Comparison of ENCODE assay signal across 34 cellular contexts in genomic region chr13:107811233-107811632, GRCh38.
"Had no signal": no experiment of that assay in that cellular context is flagged by ENCODE, and none has a peak within 500 bp of the region (broad histone marks: within the 10 kb centered on the region; RNA-seq: fewer than 3 reads in every experiment).

No MANE protein-coding gene starts in this region.

- H3K36me3 ChIP-seq: adrenal gland, brain microvascular endothelial cell had no signal

- FAIRE-seq: astrocyte, colon, TTC549 had no signal

- H3K27me3 ChIP-seq: adrenal gland, body of pancreas, brain microvascular endothelial cell, breast epithelium had no signal

- H3K4me1 ChIP-seq: adrenal gland, body of pancreas, breast epithelium had no signal

- H3K27ac ChIP-seq: adrenal gland, body of pancreas, brain microvascular endothelial cell, breast epithelium, VCaP had no signal

- H3K4me3 ChIP-seq: adrenal gland, body of pancreas, breast epithelium had no signal

- DNase-seq: activated B cell treated with CpG ODN at 0.5 μM for 24 hours; activated CD4-positive, alpha-beta memory T cell treated with anti-CD3 and anti-CD28 coated beads for 36 hours; activated CD4-positive, alpha-beta T cell treated with anti-CD3 and anti-CD28 coated beads for 4 hours; activated CD4-positive, alpha-beta T cell treated with anti-CD3 and anti-CD28 coated beads, Interleukin-2, amount 10 ng/mL, durations not matched to agents 24 days and 14 days; activated CD4-positive, alpha-beta T cell treated with anti-CD3 and anti-CD28 coated beads, Interleukin-2, amount 50 U/mL, for 1 hour; activated CD4-positive, alpha-beta T cell treated with anti-CD3 and anti-CD28 coated beads, Interleukin-2, amount 50 U/mL, for 4 hours; activated CD4-positive, CD25-positive, alpha-beta regulatory T cell treated with anti-CD3 and anti-CD28 coated beads, Interleukin-2, amount 50 U/mL, for 72 hours; activated CD8-positive, alpha-beta memory T cell treated with anti-CD3 and anti-CD28 coated beads, Interleukin-2, amount 50 U/mL, for 4 hours; activated CD8-positive, alpha-beta T cell treated with anti-CD3 and anti-CD28 coated beads for 36 hours; activated effector memory CD4-positive, alpha-beta T cell treated with anti-CD3 and anti-CD28 coated beads, Interleukin-2, amount 50 U/mL, for 16 hours; activated gamma-delta T cell treated with Interleukin-2 at 50 U/mL for 16 hours; activated naive CD4-positive, alpha-beta T cell; activated naive CD4-positive, alpha-beta T cell treated with anti-CD3 and anti-CD28 coated beads for 36 hours; activated naive CD4-positive, alpha-beta T cell treated with anti-CD3 and anti-CD28 coated beads, Interleukin-2, amount 50 U/mL, for 16 hours; activated naive CD8-positive, alpha-beta T cell treated with anti-CD3 and anti-CD28 coated beads for 36 hours; activated T-cell treated with anti-CD3 and anti-CD28 coated beads for 4 hours; activated T-cell treated with anti-CD3 and anti-CD28 coated beads, Interleukin-2, amount 50 U/mL, for 1 hour; activated T-cell treated with anti-CD3 and anti-CD28 coated beads, Interleukin-2, amount 50 U/mL, for 4 hours; activated T-cell treated with anti-CD3 and anti-CD28 coated beads, Interleukin-2, amount 50 U/mL, for 72 hours; adrenal gland; amniotic stem cell; aorta; body of pancreas; brain microvascular endothelial cell; central memory CD4-positive, alpha-beta T cell; T-helper 2 cell; T-helper 9 cell had no signal

- H3K9me3 ChIP-seq: adrenal gland, body of pancreas, breast epithelium had no signal

- ATAC-seq: activated CD8-positive, alpha-beta T cell treated with anti-CD3 and anti-CD28 coated beads for 36 hours; activated naive CD4-positive, alpha-beta T cell treated with anti-CD3 and anti-CD28 coated beads, Interleukin-2, amount 50 U/mL, for 72 hours; activated T-cell treated with anti-CD3 and anti-CD28 coated beads, Interleukin-2, amount 50 U/mL, for 4 hours; activated T-cell treated with anti-CD3 and anti-CD28 coated beads, Interleukin-2, amount 50 U/mL, for 72 hours; activated T-helper 17 cell treated with anti-CD3 and anti-CD28 coated beads, Interleukin-2, amount 50 U/mL, for 72 hours; body of pancreas had no signal
